Comparison of ENCODE assay signal across 1 cellular context in genomic region chr15:99454941-99455795, GRCh38.
A peak's percentile ranks its signal among the peaks of the same experiment; 100 is the strongest.
TF ChIP-seq lines count a peak whose summit lies in the region.

No MANE protein-coding gene starts in this region.

TF ChIP-seq in HepG2, 621 proteins besides CTCF, POLR2A, EP300 and RAD21 (continued from another document and continues in another):
- TF ChIP-seq SALL1 (CRISPR knock-in tag; IDR thresholded peaks at IDR 0.05) = peak; percentile 39; the same call in 1 of the 2 replicates
- TF ChIP-seq MXD1 (CRISPR knock-in tag; IDR thresholded peaks at IDR 0.05) = no peak
- TF ChIP-seq ZNF704 (CRISPR knock-in tag; IDR thresholded peaks at IDR 0.05; ENCODE audit: borderline replicate concordance) = no peak
- 0 out of 2 replicates have a peak, but pooled peaks have one; percentile 18 for TF ChIP-seq ZGPAT (CRISPR knock-in tag; IDR thresholded peaks at IDR 0.05)
- no peak for TF ChIP-seq ZNF652 (CRISPR knock-in tag; IDR thresholded peaks at IDR 0.05; ENCODE audit: borderline replicate concordance, low read depth)
- TF ChIP-seq KDM1A (CRISPR knock-in tag; IDR thresholded peaks at IDR 0.05) = no peak
- TF ChIP-seq ZNF496 (CRISPR knock-in tag; IDR thresholded peaks at IDR 0.05; ENCODE audit: insufficient replicate concordance) = no peak
- peak; percentile 53; the same call in 1 of the 2 replicates for TF ChIP-seq YEATS2 (CRISPR knock-in tag; IDR thresholded peaks at IDR 0.05; ENCODE audit: borderline replicate concordance)
- TF ChIP-seq PHF21A (CRISPR knock-in tag; IDR thresholded peaks at IDR 0.05) = no peak
- no peak for TF ChIP-seq CERS6 (CRISPR knock-in tag; IDR thresholded peaks at IDR 0.05)
- no peak for TF ChIP-seq MTF1 (CRISPR knock-in tag; IDR thresholded peaks at IDR 0.05)
- 0 out of 2 replicates have a peak, but pooled peaks have one; percentile 35 for TF ChIP-seq ZNF280D (CRISPR knock-in tag; IDR thresholded peaks at IDR 0.05)
- no peak for TF ChIP-seq E2F1 (CRISPR knock-in tag; IDR thresholded peaks at IDR 0.05)
- TF ChIP-seq ZNF574 (CRISPR knock-in tag; IDR thresholded peaks at IDR 0.05) = no peak
- 0 out of 2 replicates have a peak, but pooled peaks have one; percentile 5 for TF ChIP-seq KAT7 (CRISPR knock-in tag; IDR thresholded peaks at IDR 0.05; ENCODE audit: borderline replicate concordance)
- TF ChIP-seq ZNF768 (CRISPR knock-in tag; IDR thresholded peaks at IDR 0.05) = peak; percentile 9; the same call in 1 of the 2 replicates
- TF ChIP-seq HMGXB4 (CRISPR knock-in tag; IDR thresholded peaks at IDR 0.05; ENCODE audit: borderline replicate concordance in 1 of 2, low read depth in 1 of 2) = 0 out of 4 replicates have a peak, but pooled peaks of 1 of the 2 experiments have one; percentile 20
- peak; percentile 36; the same call in 1 of the 2 replicates for TF ChIP-seq GABPB1 (CRISPR knock-in tag; IDR thresholded peaks at IDR 0.05)
- no peak for TF ChIP-seq KDM5A (IDR thresholded peaks at IDR 0.05; ENCODE audit: borderline replicate concordance, low read length)
- no peak for TF ChIP-seq ZNF205 (CRISPR knock-in tag; IDR thresholded peaks at IDR 0.05)
- TF ChIP-seq TRAFD1 (CRISPR knock-in tag; IDR thresholded peaks at IDR 0.05; ENCODE audit: borderline replicate concordance) = no peak
- TF ChIP-seq ZNF446 (CRISPR knock-in tag; IDR thresholded peaks at IDR 0.05) = no peak
- TF ChIP-seq KLF15 (CRISPR knock-in tag; IDR thresholded peaks at IDR 0.05; ENCODE audit: borderline replicate concordance) = no peak
- no peak for TF ChIP-seq PAF1 (CRISPR knock-in tag; IDR thresholded peaks at IDR 0.05)
- no peak for TF ChIP-seq ZNF136 (CRISPR knock-in tag; IDR thresholded peaks at IDR 0.05; ENCODE audit: low read depth)
- TF ChIP-seq NAIF1 (CRISPR knock-in tag; IDR thresholded peaks at IDR 0.05; ENCODE audit: borderline replicate concordance) = no peak
- TF ChIP-seq FOXP4 (CRISPR knock-in tag; IDR thresholded peaks at IDR 0.05) = no peak
- TF ChIP-seq ZNF543 (CRISPR knock-in tag; IDR thresholded peaks at IDR 0.05) = no peak
- TF ChIP-seq ZNF274 (CRISPR knock-in tag; IDR thresholded peaks at IDR 0.05) = 0 out of 2 replicates have a peak, but pooled peaks have one; percentile 30
- TF ChIP-seq HOMEZ (CRISPR knock-in tag; IDR thresholded peaks at IDR 0.05; ENCODE audit: low read depth) = 0 out of 2 replicates have a peak, but pooled peaks have one; percentile 17
- TF ChIP-seq PHB2 (IDR thresholded peaks at IDR 0.05; ENCODE audit: partially characterized antibody) = no peak
- TF ChIP-seq MEF2D (CRISPR knock-in tag; IDR thresholded peaks at IDR 0.05) = no peak
